Comparison of ENCODE assay signal across 11 cellular contexts in genomic region chr3:160331127-160331937, GRCh38.
DNase-seq lines count a peak whose midpoint lies in the region; ATAC-seq and TF ChIP-seq lines count a peak whose summit lies in the region.
"Had no signal": no experiment of that assay in that cellular context is flagged by ENCODE, and none has a peak within 500 bp of the region (broad histone marks: within the 10 kb centered on the region; RNA-seq: fewer than 3 reads in every experiment).

No MANE protein-coding gene starts in this region.

- H3K36me3 ChIP-seq in RWPE2 (ENCODE audit: low read depth) (no peaks in the 10 kb centered on the region), colonic mucosa (no peaks in the 10 kb centered on the region)
- H3K36me3 ChIP-seq: tibial artery had no signal

- H3K4me1 ChIP-seq in RWPE2 (ENCODE audit: insufficient read depth, poor library complexity, severe bottlenecking) (peaks cover 13% of the 10 kb centered on the region), colonic mucosa (no peaks in the 10 kb centered on the region)
- H3K4me1 ChIP-seq: tibial artery had no signal

- ATAC-seq in RWPE2 (ENCODE audit: low read depth) = peak; percentile 99
- ATAC-seq: activated CD4-positive, alpha-beta T cell treated with anti-CD3 and anti-CD28 coated beads for 36 hours had no signal

- peak overlapping the region; percentile 29 for H3K27ac ChIP-seq in RWPE2 (ENCODE audit: poor library complexity, severe bottlenecking)
- no peak overlapping the region for H3K27ac ChIP-seq in colonic mucosa
- H3K27ac ChIP-seq: tibial artery had no signal

- H3K9me3 ChIP-seq in RWPE2 (ENCODE audit: severe bottlenecking) (no peaks in the 10 kb centered on the region), colonic mucosa (no peaks in the 10 kb centered on the region)
- H3K9me3 ChIP-seq: tibial artery had no signal

- DNase-seq in H4 (ENCODE audit: low spot score) = peak; percentile 46
- no peak for DNase-seq in RWPE2 (ENCODE audit: low spot score)
- DNase-seq in fibroblast of pulmonary artery (ENCODE audit: low read depth) = peak; percentile 93
- peak; percentile 29 for DNase-seq in smooth muscle cell of the brain vasculature (ENCODE audit: low read depth, low spot score)
- no peak for DNase-seq in nucleus accumbens (lab: John Stamatoyannopoulos, UW)
- no peak for DNase-seq in HuH-7.5 (ENCODE audit: low spot score)
- DNase-seq in colonic mucosa = no peak
- DNase-seq: activated CD4-positive, alpha-beta T cell treated with anti-CD3 and anti-CD28 coated beads for 36 hours; NCI-H1092; stimulated activated CD4-positive, alpha-beta T cell treated with anti-CD3 and anti-CD28 coated beads, Interleukin-2, amount 100 ng/mL, for 48 hours; tibial artery had no signal

- H3K27me3 ChIP-seq in RWPE2 (ENCODE audit: insufficient read depth, poor library complexity, severe bottlenecking) (no peaks in the 10 kb centered on the region), colonic mucosa (no peaks in the 10 kb centered on the region)
- H3K27me3 ChIP-seq: tibial artery had no signal

- no peak for TF ChIP-seq CTCF in RWPE2 (IDR thresholded peaks at IDR 0.05; ENCODE audit: poor library complexity, severe bottlenecking)
- no peak for TF ChIP-seq CTCF in fibroblast of pulmonary artery (IDR thresholded peaks at IDR 0.05; ENCODE audit: low read length, missing control alignments)
- TF ChIP-seq CTCF in colonic mucosa (IDR thresholded peaks at IDR 0.05) = no peak

- no peak overlapping the region for H3K9ac ChIP-seq in colonic mucosa (ENCODE audit: low read depth in 2 of 2, low read length in 2 of 2)

- H3K4me3 ChIP-seq in RWPE2 (ENCODE audit: severe bottlenecking) = no peak overlapping the region
- H3K4me3 ChIP-seq in fibroblast of pulmonary artery (replicated peaks; ENCODE audit: low read depth, low read length) = no peak overlapping the region
- H3K4me3 ChIP-seq in colonic mucosa = no peak overlapping the region
- H3K4me3 ChIP-seq: tibial artery had no signal

- intact Hi-C loops in colonic mucosa (cut with DNase I) = no loop called here

Comparison
In these comparisons a context has a peak if more than half of its experiments do, and no peak if none do; other contexts are left out.
1. DNase-seq: peak in H4 (single experiment), fibroblast of pulmonary artery (single experiment) and smooth muscle cell of the brain vasculature (single experiment); none in RWPE2 (single experiment), nucleus accumbens (0 of 56), HuH-7.5 (single experiment) and colonic mucosa (single experiment).